ENCODE assay signal across 9 cellular contexts in genomic region chr22:23752090-23752691, GRCh38. TPM values are rescaled to one million over a fixed set of nuclear protein-coding genes. Genes with fewer than 3 reads are reported as not detected.
DNase-seq lines count a peak whose midpoint lies in the region; ATAC-seq and TF ChIP-seq lines count a peak whose summit lies in the region.
"Had no signal": no experiment of that assay in that cellular context is flagged by ENCODE, and none has a peak within 500 bp of the region (broad histone marks: within the 10 kb centered on the region; RNA-seq: fewer than 3 reads in every experiment).

No MANE protein-coding gene starts in this region.

- H3K4me3 Mint-ChIP-seq in GM23338 = peak overlapping the region; percentile 82
- peak overlapping the region; percentile 60 for H3K4me3 Mint-ChIP-seq in activated CD4-positive, alpha-beta memory T cell treated with anti-CD3 and anti-CD28 coated beads for 36 hours
- H3K4me3 Mint-ChIP-seq in naive thymus-derived CD8-positive, alpha-beta T cell = peak overlapping the region; percentile 71 to 86 (median 79)

- H3K79me2 ChIP-seq in GM23338 (replicated peaks; ENCODE audit: insufficient read depth) = no peaks in the 10 kb centered on the region; the same call in 1 of the 2 replicates

- intact Hi-C loops in activated CD4-positive, alpha-beta memory T cell treated with anti-CD3 and anti-CD28 coated beads for 36 hours (cut with micrococcal nuclease) = no loop called here
- intact Hi-C loops in dorsolateral prefrontal cortex (cut with DNase I) = loop anchor here (5.0 kb wide), 1 partner anchor 35 kb away; no protein-coding TSS in a partner anchor

- H3K36me3 Mint-ChIP-seq in GM23338 (ENCODE audit: low read depth) = no peaks in the 10 kb centered on the region
- no peaks in the 10 kb centered on the region for H3K36me3 Mint-ChIP-seq in activated CD4-positive, alpha-beta memory T cell treated with anti-CD3 and anti-CD28 coated beads for 36 hours
- no peaks in the 10 kb centered on the region for H3K36me3 Mint-ChIP-seq in naive thymus-derived CD8-positive, alpha-beta T cell

- DNase-seq in GM06990 (ENCODE audit: extremely low read depth, insufficient read length) (peak; percentile 78), GM23338 (ENCODE audit: low spot score) (no peak), HK-2 (ENCODE audit: unreplicated experiment) (no peak), NCI-H187 treated with DMSO at 0.1 percent for 48 hours (lab: John Stamatoyannopoulos, UW) (no peak), dorsolateral prefrontal cortex (no peak)
- DNase-seq in activated CD4-positive, alpha-beta memory T cell treated with anti-CD3 and anti-CD28 coated beads for 36 hours = no peak
- DNase-seq in naive thymus-derived CD8-positive, alpha-beta T cell = peak in 2 of 10 donors; percentile 37 to 73

- peak overlapping the region; percentile 80 for H3K4me3 ChIP-seq in GM06990 (replicated peaks; ENCODE audit: low read depth, low read length)
- peak overlapping the region; percentile 91 for H3K4me3 ChIP-seq in GM23338
- peak overlapping the region in 11 of 59 donors; percentile 72 to 86 (median 82) for H3K4me3 ChIP-seq in dorsolateral prefrontal cortex

- TF ChIP-seq CTCF in GM06990 (IDR thresholded peaks at IDR 0.05; ENCODE audit: insufficient read depth, low read length, poor library complexity, severe bottlenecking) = no peak
- no peak for TF ChIP-seq CTCF in GM23338 (conservative IDR thresholded peaks at IDR 0.05; ENCODE audit: low read depth in 2 of 2)
- TF ChIP-seq CTCF in dorsolateral prefrontal cortex (IDR thresholded peaks at IDR 0.05 in 54 of 56, conservative IDR thresholded peaks at IDR 0.05 in 2 of 56; ENCODE audit: low read depth in 1 of 56, partially characterized antibody in 56 of 56) = no peak

- H3K4me1 Mint-ChIP-seq in GM23338 = peaks cover 34% of the 10 kb centered on the region
- peaks cover 12% of the 10 kb centered on the region for H3K4me1 Mint-ChIP-seq in activated CD4-positive, alpha-beta memory T cell treated with anti-CD3 and anti-CD28 coated beads for 36 hours (ENCODE audit: low read depth)
- peaks cover 9 to 44% (median 14%) of the 10 kb centered on the region in 4 donors for H3K4me1 Mint-ChIP-seq in naive thymus-derived CD8-positive, alpha-beta T cell

- no peaks in the 10 kb centered on the region for H3K36me3 ChIP-seq in GM06990 (ENCODE audit: control insufficient read depth, insufficient read depth, low read length)
- H3K36me3 ChIP-seq in GM23338 (ENCODE audit: insufficient read depth) = no peaks in the 10 kb centered on the region

- ATAC-seq in GM23338 (no peak), HG03432 (IDR thresholded peaks at IDR 0.05; ENCODE audit: unreplicated experiment) (no peak)
- no peak for ATAC-seq in naive thymus-derived CD8-positive, alpha-beta T cell

- no peaks in the 10 kb centered on the region for H3K9me2 ChIP-seq in GM23338 (ENCODE audit: insufficient read depth)

- peaks cover 18% of the 10 kb centered on the region for H3K4me1 ChIP-seq in GM23338 (ENCODE audit: insufficient read depth)

- CTCF ChIA-PET in activated CD4-positive, alpha-beta memory T cell treated with anti-CD3 and anti-CD28 coated beads for 36 hours (lab: Charles Lee) = no interaction called here

- peaks cover 15% of the 10 kb centered on the region for H3K27me3 Mint-ChIP-seq in GM23338 (ENCODE audit: insufficient read depth, low read depth, poor library complexity)
- H3K27me3 Mint-ChIP-seq in activated CD4-positive, alpha-beta memory T cell treated with anti-CD3 and anti-CD28 coated beads for 36 hours = no peaks in the 10 kb centered on the region
- H3K27me3 Mint-ChIP-seq in naive thymus-derived CD8-positive, alpha-beta T cell = no peaks in the 10 kb centered on the region

- no peaks in the 10 kb centered on the region for H4K20me1 ChIP-seq in GM23338 (replicated peaks; ENCODE audit: insufficient read depth)

- 0 out of 2 replicates have a peak, but pooled peaks cover 5% of the 10 kb centered on the region for H3F3A ChIP-seq in GM23338 (replicated peaks; ENCODE audit: low read depth)

- no peaks in the 10 kb centered on the region for H3K9me3 Mint-ChIP-seq in GM23338
- no peaks in the 10 kb centered on the region for H3K9me3 Mint-ChIP-seq in activated CD4-positive, alpha-beta memory T cell treated with anti-CD3 and anti-CD28 coated beads for 36 hours
- H3K9me3 Mint-ChIP-seq in naive thymus-derived CD8-positive, alpha-beta T cell = no peaks in the 10 kb centered on the region

- POLR2A ChIA-PET in activated CD4-positive, alpha-beta memory T cell treated with anti-CD3 and anti-CD28 coated beads for 36 hours (lab: Charles Lee) = no interaction called here
- POLR2A ChIA-PET in naive thymus-derived CD8-positive, alpha-beta T cell (lab: Charles Lee) = interaction anchor here (0.7 to 2.7 kb wide), 4 partner anchors 11 to 59 kb away, joined by 3 to 19 read pairs (median 8); partner anchors contain the start of gene C22orf15

- H3K27ac Mint-ChIP-seq in GM23338 = peak overlapping the region; percentile 86; the same call in 1 of the 2 replicates
- H3K27ac Mint-ChIP-seq in activated CD4-positive, alpha-beta memory T cell treated with anti-CD3 and anti-CD28 coated beads for 36 hours = no peak overlapping the region
- H3K27ac Mint-ChIP-seq in naive thymus-derived CD8-positive, alpha-beta T cell = peak overlapping the region in 9 of 10 donors; percentile 57 to 94 (median 80)

- H3K27me3 ChIP-seq in GM06990 (replicated peaks; ENCODE audit: control insufficient read depth, insufficient read depth, low read length) = no peaks in the 10 kb centered on the region
- H3K27me3 ChIP-seq in GM23338 (ENCODE audit: insufficient read depth) = no peaks in the 10 kb centered on the region
- no peaks in the 10 kb centered on the region for H3K27me3 ChIP-seq in dorsolateral prefrontal cortex

- H3K27ac ChIP-seq in GM23338 (ENCODE audit: low read depth) (no peak overlapping the region; the same call in 1 of the 2 replicates), dorsolateral prefrontal cortex (peak overlapping the region in 4 of 59 donors; percentile 6 to 94 (median 91))

- peak overlapping the region; percentile 83 for H3K4me2 ChIP-seq in GM23338

- H2AFZ ChIP-seq in GM23338 = no peak overlapping the region

TF ChIP-seq in GM23338, 12 proteins besides CTCF, POLR2A, EP300 and RAD21:
- TF ChIP-seq CREB1 (CRISPR knock-in tag; IDR thresholded peaks at IDR 0.05; ENCODE audit: low read depth) (no peak), POLR2AphosphoS5 (IDR thresholded peaks at IDR 0.05; ENCODE audit: low read depth) (no peak), EZH2 (IDR thresholded peaks at IDR 0.05; ENCODE audit: low read depth, unreplicated experiment) (no peak), JUNB (IDR thresholded peaks at IDR 0.05; ENCODE audit: unreplicated experiment) (no peak), STAT1 (IDR thresholded peaks at IDR 0.05; ENCODE audit: unreplicated experiment) (no peak)

RNA-seq across cellular contexts. Expression of gene ZNF70, which starts 1.3 kb away (rescaled TPM):
- 2.6 TPM in 2 replicates for total RNA-seq in GM23338 (2014; rRNA removed; shearing (Covaris generic))
- 0.19 and 0.45 TPM in 2 replicates for polyA plus RNA-seq in GM23338 (2016; fragmentation: Nextera tagmentation; extraction: Ambion mirVana)
- total RNA-seq in activated CD4-positive, alpha-beta memory T cell treated with anti-CD3 and anti-CD28 coated beads for 36 hours = 1 to 10 TPM; 1.2 to 1.3 TPM
- 1 to 10 TPM; 6.9 to 7.0 TPM for total RNA-seq in naive thymus-derived CD8-positive, alpha-beta T cell
- polyA plus RNA-seq in naive thymus-derived CD8-positive, alpha-beta T cell = under 1 TPM; 0.20 to 0.57 (median 0.47) TPM
- 10 to 100 TPM in 5 of 120 experiments, 1 to 10 TPM in 115; 4.8 to 12.5 (median 7.4) TPM for total RNA-seq in dorsolateral prefrontal cortex

RNA-seq across cellular contexts. Expression of gene VPREB3, which starts 2.0 kb away (rescaled TPM):
- total RNA-seq in GM23338 (2014; rRNA removed; shearing (Covaris generic)) = not detected in 2 replicates
- 1.1 and 2.1 TPM in 2 replicates for polyA plus RNA-seq in GM23338 (2016; fragmentation: Nextera tagmentation; extraction: Ambion mirVana)
- not detected for total RNA-seq in activated CD4-positive, alpha-beta memory T cell treated with anti-CD3 and anti-CD28 coated beads for 36 hours
- total RNA-seq in naive thymus-derived CD8-positive, alpha-beta T cell = 1 to 10 TPM; 1.8 to 3.3 TPM
- polyA plus RNA-seq in naive thymus-derived CD8-positive, alpha-beta T cell = under 1 TPM in 2 of 3 donors, not detected in 1; 0.80 to 0.92 TPM
- total RNA-seq in dorsolateral prefrontal cortex = 1 to 10 TPM in 88 of 120 experiments, under 1 TPM in 2, not detected in 30; 0.93 to 5.8 (median 2.1) TPM
- total RNA-seq: fibroblast of lung had no signal
- polyA plus RNA-seq: fibroblast of lung had no signal

RNA-seq across cellular contexts. Expression of gene C22orf15, which starts 10.6 kb away (rescaled TPM):
- total RNA-seq in GM23338 (2014; rRNA removed; shearing (Covaris generic)) = 3.6 and 5.7 TPM in 2 replicates
- 9.3 and 10.1 TPM in 2 replicates for polyA plus RNA-seq in GM23338 (2016; fragmentation: Nextera tagmentation; extraction: Ambion mirVana)
- under 1 TPM; 0.31 to 0.90 TPM for total RNA-seq in activated CD4-positive, alpha-beta memory T cell treated with anti-CD3 and anti-CD28 coated beads for 36 hours
- 1 to 10 TPM; 4.1 to 5.4 TPM for total RNA-seq in naive thymus-derived CD8-positive, alpha-beta T cell
- polyA plus RNA-seq in naive thymus-derived CD8-positive, alpha-beta T cell = 1 to 10 TPM in 1 of 3 donors, under 1 TPM in 2; 0.42 to 1.7 (median 0.81) TPM
- total RNA-seq in dorsolateral prefrontal cortex = under 1 TPM in 4 of 120 experiments, not detected in 116; 0.26 to 0.74 (median 0.47) TPM

RNA-seq across cellular contexts. Expression of gene CHCHD10, which starts 15.6 kb away (rescaled TPM):
- 1.2 and 11.4 TPM in 2 replicates for total RNA-seq in GM23338 (2014; rRNA removed; shearing (Covaris generic))
- 101 and 113 TPM in 2 replicates for polyA plus RNA-seq in GM23338 (2016; fragmentation: Nextera tagmentation; extraction: Ambion mirVana)
- total RNA-seq in activated CD4-positive, alpha-beta memory T cell treated with anti-CD3 and anti-CD28 coated beads for 36 hours = 100 to 1,000 TPM; 144 to 157 TPM
- 10 to 100 TPM; 44.3 to 47.4 TPM for total RNA-seq in naive thymus-derived CD8-positive, alpha-beta T cell
- polyA plus RNA-seq in naive thymus-derived CD8-positive, alpha-beta T cell = 10 to 100 TPM; 26.1 to 37.6 (median 36.0) TPM
- 100 to 1,000 TPM in 119 of 120 experiments, 10 to 100 TPM in 1; 87.5 to 320 (median 183) TPM for total RNA-seq in dorsolateral prefrontal cortex

RNA-seq across cellular contexts. Expression of gene MMP11, which starts 20.5 kb away (rescaled TPM):
- 12.1 and 17.4 TPM in 2 replicates for total RNA-seq in GM23338 (2014; rRNA removed; shearing (Covaris generic))
- polyA plus RNA-seq in GM23338 (2016; fragmentation: Nextera tagmentation; extraction: Ambion mirVana) = 4.9 and 5.3 TPM in 2 replicates
- 1 to 10 TPM in 1 of 2 experiments, under 1 TPM in 1; 0.70 to 1.0 TPM for total RNA-seq in activated CD4-positive, alpha-beta memory T cell treated with anti-CD3 and anti-CD28 coated beads for 36 hours
- 1 to 10 TPM; 3.8 TPM for total RNA-seq in naive thymus-derived CD8-positive, alpha-beta T cell
- 1 to 10 TPM; 2.1 to 6.5 (median 2.8) TPM for polyA plus RNA-seq in naive thymus-derived CD8-positive, alpha-beta T cell
- total RNA-seq in dorsolateral prefrontal cortex = 1 to 10 TPM in 97 of 120 experiments, under 1 TPM in 22, not detected in 1; 0.32 to 4.5 (median 1.7) TPM
